Comparison of ENCODE assay signal across 9 cellular contexts in the genomic region with DNA sequence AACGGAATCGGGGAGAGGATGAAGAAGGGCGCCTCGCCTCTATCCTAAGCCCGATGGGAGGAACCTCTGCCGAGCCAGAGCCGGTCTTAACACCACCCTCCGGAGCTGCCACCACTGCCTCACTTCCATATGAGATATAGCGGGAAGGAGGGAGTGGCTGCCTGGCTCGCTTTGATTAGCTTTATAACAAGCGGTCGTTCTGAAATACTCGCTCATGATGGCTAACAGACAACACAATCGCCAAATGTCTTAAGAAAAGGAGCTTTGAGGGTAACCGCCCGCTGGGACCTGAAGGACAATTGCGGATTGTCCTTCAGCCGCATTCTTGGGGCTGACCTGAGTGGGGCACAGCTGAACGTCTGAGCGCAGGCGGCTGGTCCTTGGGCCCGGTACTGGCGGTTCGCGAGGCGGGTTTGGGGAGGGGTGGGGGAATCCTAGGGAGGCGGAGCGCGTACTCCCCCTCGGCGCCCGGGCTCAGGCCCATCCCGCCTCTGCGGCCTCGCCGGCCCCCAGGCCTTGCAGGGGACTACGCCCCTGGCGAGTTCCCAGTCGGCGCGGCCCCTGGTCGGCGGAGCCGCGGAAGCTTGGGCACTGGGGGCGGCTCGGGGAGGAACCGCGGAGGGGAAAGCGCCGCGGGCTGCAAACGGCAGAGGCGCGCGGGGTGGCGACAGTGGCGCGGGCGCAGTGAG. TPM values are rescaled to one million over a fixed set of nuclear protein-coding genes. Genes with fewer than 3 reads are reported as not detected.
DNase-seq lines count a peak whose midpoint lies in the region; ATAC-seq and TF ChIP-seq lines count a peak whose summit lies in the region.
"Had no signal": no experiment of that assay in that cellular context is flagged by ENCODE, and none has a peak within 500 bp of the region (broad histone marks: within the 10 kb centered on the region; RNA-seq: fewer than 3 reads in every experiment).

A gene with protein sequence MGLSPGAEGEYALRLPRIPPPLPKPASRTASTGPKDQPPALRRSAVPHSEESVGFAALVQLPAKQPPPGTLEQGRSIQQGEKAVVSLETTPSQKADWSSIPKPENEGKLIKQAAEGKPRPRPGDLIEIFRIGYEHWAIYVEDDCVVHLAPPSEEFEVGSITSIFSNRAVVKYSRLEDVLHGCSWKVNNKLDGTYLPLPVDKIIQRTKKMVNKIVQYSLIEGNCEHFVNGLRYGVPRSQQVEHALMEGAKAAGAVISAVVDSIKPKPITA (minus strand): TSS at position 617 of the 689 bp plus-strand sequence. CDS start 133 bp downstream, at position 484.

- 70 to 72% methylated on average over 60 of the region's 60 CpGs for WGBS in ectodermal cell, 2 experiments
- 2 to 9% methylated on average over 23 to 58 of the region's 60 CpGs for WGBS in testis, 2 donors

- TF ChIP-seq CTCF in testis (IDR thresholded peaks at IDR 0.05) = no peak

- peaks cover 3% of the 10 kb centered on the region for H3K9me3 ChIP-seq in ectodermal cell (ENCODE audit: control insufficient read depth, low read length)
- no peaks in the 10 kb centered on the region for H3K9me3 ChIP-seq in testis

- ATAC-seq in HG02623 (IDR thresholded peaks at IDR 0.05; ENCODE audit: unreplicated experiment) = no peak
- no peak for ATAC-seq in GM18520 (IDR thresholded peaks at IDR 0.05; ENCODE audit: unreplicated experiment)
- no peak for ATAC-seq in GM21367 (IDR thresholded peaks at IDR 0.05; ENCODE audit: unreplicated experiment)

- no peak for TF ChIP-seq POLR2A in testis (IDR thresholded peaks at IDR 0.05)

- H3K27ac ChIP-seq in ectodermal cell (ENCODE audit: insufficient read depth, low read depth, low read length, poor library complexity, severe bottlenecking) (no peak within 1 kb of the TSS), testis (peak within 1 kb of the TSS; percentile 56 to 93)

- no peaks in the 10 kb centered on the region for H3K36me3 ChIP-seq in ectodermal cell (ENCODE audit: control insufficient read depth, insufficient read depth, low read length)
- no peaks in the 10 kb centered on the region for H3K36me3 ChIP-seq in testis (ENCODE audit: low read depth, missing control alignments)

- H3K27me3 ChIP-seq in ectodermal cell (ENCODE audit: control insufficient read depth, insufficient read depth, low read length, poor library complexity, severe bottlenecking) (peaks cover 5% of the 10 kb centered on the region), testis (no peaks in the 10 kb centered on the region)

- peak within 1 kb of the TSS; percentile 30 for H3K4me3 ChIP-seq in ectodermal cell (ENCODE audit: insufficient read depth, low read depth, low read length)
- peak within 1 kb of the TSS; percentile 48 to 71 for H3K4me3 ChIP-seq in testis

- no peaks in the 10 kb centered on the region for H3K4me1 ChIP-seq in ectodermal cell (ENCODE audit: control insufficient read depth, insufficient read depth, low read length)
- H3K4me1 ChIP-seq in testis = peaks cover 27% of the 10 kb centered on the region

- DNase-seq in stimulated activated CD4-positive, alpha-beta T cell treated with anti-CD3 and anti-CD28 coated beads, Interleukin-12 subunit alpha, Interleukin-12 subunit beta, amount 100 ng/mL, for 4 hours = peak; percentile 22
- DNase-seq in stimulated activated CD4-positive, alpha-beta T cell treated with anti-CD3 and anti-CD28 coated beads, Interleukin-1b, Interleukin-23, amount 100 ng/mL, for 48 hours = no peak
- DNase-seq in medulla oblongata (ENCODE audit: extremely low spot score) = peak; percentile 42
- DNase-seq in testis = peak; percentile 71
- DNase-seq: DND-41 had no signal

- intact Hi-C loops in testis (cut with DNase I; ENCODE audit: low total_unique reads) = no loop called here

RNA-seq across cellular contexts. Expression of the gene that starts here (rescaled TPM):
- polyA plus RNA-seq in ectodermal cell (2013, experiment 1 of 4) = 0.26 TPM
- 0.32 TPM for polyA plus RNA-seq in ectodermal cell (2013, experiment 2 of 4)
- 0.21 TPM for polyA plus RNA-seq in ectodermal cell (2013, experiment 3 of 4)
- 0.28 TPM for polyA plus RNA-seq in ectodermal cell (2013, experiment 4 of 4)
- total RNA-seq in testis = 10 to 100 TPM; 60.6 to 92.8 TPM
- polyA plus RNA-seq in testis (ENCODE audit: insufficient read depth, low read depth, low replicate concordance) = 148 TPM
